Comparison of ENCODE assay signal across 2 cellular contexts in genomic region chr2:101151859-101152194, GRCh38.
TF ChIP-seq lines count a peak whose summit lies in the region.

No MANE protein-coding gene starts in this region.

TF ChIP-seq in K562, 482 proteins besides CTCF, POLR2A, EP300 and RAD21:
- TF ChIP-seq ZBTB40 (IDR thresholded peaks at IDR 0.05) (0 out of 2 replicates have a peak, but pooled peaks have one; percentile 13), ZBTB40 (CRISPR knock-in tag; IDR thresholded peaks at IDR 0.05) (no peak), HOMEZ (CRISPR knock-in tag; IDR thresholded peaks at IDR 0.05) (no peak)

TF ChIP-seq in HepG2, 621 proteins besides CTCF, POLR2A, EP300 and RAD21:
- TF ChIP-seq ZNF614 (CRISPR knock-in tag; IDR thresholded peaks at IDR 0.05; ENCODE audit: borderline replicate concordance): peak; percentile 1; the same call in 1 of the 2 replicates
- TF ChIP-seq HDAC1 (CRISPR knock-in tag; IDR thresholded peaks at IDR 0.05): peak; percentile 3; the same call in 1 of the 2 replicates
- peak; percentile 17; the same call in 1 of the 2 replicates for TF ChIP-seq ZNF543 (CRISPR knock-in tag; IDR thresholded peaks at IDR 0.05)
- 0 out of 2 replicates have a peak, but pooled peaks have one; percentile 3 for TF ChIP-seq ZNF512B (CRISPR knock-in tag; IDR thresholded peaks at IDR 0.05; ENCODE audit: borderline replicate concordance)
- TF ChIP-seq ZNF160 (CRISPR knock-in tag; IDR thresholded peaks at IDR 0.05): peak; percentile 18; the same call in 1 of the 2 replicates
- TF ChIP-seq HNRNPH1 (optimal IDR thresholded peaks at IDR 0.05; ENCODE audit: low read depth, low read length): no peak
- 0 out of 2 replicates have a peak, but pooled peaks have one; percentile 5 for TF ChIP-seq TMF1 (CRISPR knock-in tag; IDR thresholded peaks at IDR 0.05; ENCODE audit: low read depth)
- peak; percentile 20 for TF ChIP-seq IKZF4 (CRISPR knock-in tag; IDR thresholded peaks at IDR 0.05; ENCODE audit: borderline replicate concordance, low read depth, not compliant biosample characterization)
- 0 out of 2 replicates have a peak, but pooled peaks have one; percentile 1 for TF ChIP-seq KMT2B (CRISPR knock-in tag; IDR thresholded peaks at IDR 0.05)
- TF ChIP-seq KDM5A (IDR thresholded peaks at IDR 0.05; ENCODE audit: borderline replicate concordance, low read length): peak; percentile 50; the same call in 1 of the 2 replicates
- 0 out of 2 replicates have a peak, but pooled peaks have one; percentile 31 for TF ChIP-seq ZNF619 (CRISPR knock-in tag; IDR thresholded peaks at IDR 0.05)
- no peak for TF ChIP-seq ZNF646 (CRISPR knock-in tag; IDR thresholded peaks at IDR 0.05)
- no peak for TF ChIP-seq ZNF672 (CRISPR knock-in tag; IDR thresholded peaks at IDR 0.05)
- TF ChIP-seq ISL2 (CRISPR knock-in tag; IDR thresholded peaks at IDR 0.05): 0 out of 2 replicates have a peak, but pooled peaks have one; percentile 9
- TF ChIP-seq ZNF710 (CRISPR knock-in tag; IDR thresholded peaks at IDR 0.05; ENCODE audit: borderline replicate concordance): 0 out of 2 replicates have a peak, but pooled peaks have one; percentile 4
- TF ChIP-seq ZNF605 (CRISPR knock-in tag; IDR thresholded peaks at IDR 0.05): 0 out of 2 replicates have a peak, but pooled peaks have one; percentile 10
- TF ChIP-seq CCDC6 (CRISPR knock-in tag; IDR thresholded peaks at IDR 0.05): 0 out of 2 replicates have a peak, but pooled peaks have one; percentile 33
- TF ChIP-seq IKZF5 (CRISPR knock-in tag; IDR thresholded peaks at IDR 0.05): no peak
- no peak for TF ChIP-seq PRMT3 (CRISPR knock-in tag; IDR thresholded peaks at IDR 0.05; ENCODE audit: borderline replicate concordance, low read depth)
- TF ChIP-seq SMAD1 (CRISPR knock-in tag; IDR thresholded peaks at IDR 0.05; ENCODE audit: borderline replicate concordance, low read depth): 0 out of 2 replicates have a peak, but pooled peaks have one; percentile 36
- TF ChIP-seq IRF2 (CRISPR knock-in tag; IDR thresholded peaks at IDR 0.05): peak; percentile 6; the same call in 1 of the 2 replicates
- 0 out of 2 replicates have a peak, but pooled peaks have one; percentile 4 for TF ChIP-seq ZNF460 (CRISPR knock-in tag; IDR thresholded peaks at IDR 0.05; ENCODE audit: borderline replicate concordance)
- no peak for TF ChIP-seq MIER3 (CRISPR knock-in tag; IDR thresholded peaks at IDR 0.05; ENCODE audit: borderline replicate concordance)
- no peak for TF ChIP-seq U2AF2 (IDR thresholded peaks at IDR 0.05; ENCODE audit: low read depth, low read length)
- no peak for TF ChIP-seq ZFP90 (CRISPR knock-in tag; IDR thresholded peaks at IDR 0.05; ENCODE audit: borderline replicate concordance)
- no peak for TF ChIP-seq FOXA3 (CRISPR knock-in tag; IDR thresholded peaks at IDR 0.05)
- no peak for TF ChIP-seq THYN1 (CRISPR knock-in tag; IDR thresholded peaks at IDR 0.05; ENCODE audit: borderline replicate concordance, low read depth)
- no peak for TF ChIP-seq ZNF563 (CRISPR knock-in tag; IDR thresholded peaks at IDR 0.05)
- TF ChIP-seq SMAD9 (CRISPR knock-in tag; IDR thresholded peaks at IDR 0.05): no peak
- TF ChIP-seq PAX8 (CRISPR knock-in tag; IDR thresholded peaks at IDR 0.05; ENCODE audit: borderline replicate concordance): no peak
- no peak for TF ChIP-seq PTBP1 (IDR thresholded peaks at IDR 0.05; ENCODE audit: low read depth, low read length, poor library complexity, severe bottlenecking)
